In genomic region chr14:24459331-24459730, GRCh38 we compare ENCODE assay signal across 18 cellular contexts.
DNase-seq lines count a peak whose midpoint lies in the region; ATAC-seq lines count a peak whose summit lies in the region.
"Had no signal": no experiment of that assay in that cellular context is flagged by ENCODE, and none has a peak within 500 bp of the region (broad histone marks: within the 10 kb centered on the region; RNA-seq: fewer than 3 reads in every experiment).

No MANE protein-coding gene starts in this region.

- H3K4me3 ChIP-seq in BLaER1: no peak overlapping the region
- H3K4me3 ChIP-seq in BLaER1 treated with 17β-estradiol and CSF1 and Interleukin-3, amounts not matched to agents 10 nM and 100 nM: no peak overlapping the region

- no peaks in the 10 kb centered on the region for H3K36me3 Mint-ChIP-seq in stimulated activated effector memory CD8-positive, alpha-beta T cell treated with anti-CD3 and anti-CD28 coated beads, Interleukin-12 subunit alpha, Interleukin-12 subunit beta, amount 100 ng/mL, for 72 hours
- H3K36me3 Mint-ChIP-seq: CD14-positive monocyte had no signal

- H3K9me3 ChIP-seq in BLaER1: peaks cover 9% of the 10 kb centered on the region
- H3K9me3 ChIP-seq in BLaER1 treated with 17β-estradiol and CSF1 and Interleukin-3, amounts not matched to agents 10 nM and 100 nM (replicated peaks in 1 of 11): peaks cover 7 to 19% (median 15%) of the 10 kb centered on the region in 11 experiments
- H3K9me3 ChIP-seq: BE2C had no signal

- ATAC-seq in stimulated activated effector memory CD8-positive, alpha-beta T cell treated with anti-CD3 and anti-CD28 coated beads, Interleukin-12 subunit alpha, Interleukin-12 subunit beta, amount 100 ng/mL, for 72 hours: no peak
- no peak for ATAC-seq in GM19023 (IDR thresholded peaks at IDR 0.05; ENCODE audit: unreplicated experiment)

- DNase-seq in NCI-H1092 treated with DMSO at 0.1 percent for 48 hours (lab: John Stamatoyannopoulos, UW) (peak; percentile 36), DMS 273 (lab: John Stamatoyannopoulos, UW; ENCODE audit: unreplicated experiment) (no peak), NAMALWA (ENCODE audit: low spot score) (no peak)
- no peak for DNase-seq in stimulated activated effector memory CD8-positive, alpha-beta T cell treated with anti-CD3 and anti-CD28 coated beads, Interleukin-12 subunit alpha, Interleukin-12 subunit beta, amount 100 ng/mL, for 72 hours (ENCODE audit: low spot score in 2 of 2)
- DNase-seq: ACHN; BE2C; CD4-positive, alpha-beta memory T cell; DMS 273 treated with DMSO at 0.1 percent for 48 hours; DMS53; GDM1; GOT3; H9; KG1 had no signal

- no peak overlapping the region for H3K9ac ChIP-seq in BLaER1
- H3K9ac ChIP-seq in BLaER1 treated with 17β-estradiol and CSF1 and Interleukin-3, amounts not matched to agents 10 nM and 100 nM: no peak overlapping the region

- peak overlapping the region; percentile 15; the same call in 1 of the 2 replicates for H3K27ac ChIP-seq in BLaER1
- no peak overlapping the region for H3K27ac ChIP-seq in BLaER1 treated with 17β-estradiol and CSF1 and Interleukin-3, amounts not matched to agents 10 nM and 100 nM

- H4K20me1 ChIP-seq in BLaER1: no peaks in the 10 kb centered on the region
- no peaks in the 10 kb centered on the region for H4K20me1 ChIP-seq in BLaER1 treated with 17β-estradiol and CSF1 and Interleukin-3, amounts not matched to agents 10 nM and 100 nM

- peak overlapping the region; percentile 72 for H3K27ac Mint-ChIP-seq in stimulated activated effector memory CD8-positive, alpha-beta T cell treated with anti-CD3 and anti-CD28 coated beads, Interleukin-12 subunit alpha, Interleukin-12 subunit beta, amount 100 ng/mL, for 72 hours
- H3K27ac Mint-ChIP-seq: CD14-positive monocyte; CD4-positive, alpha-beta memory T cell; IgD-negative memory B cell had no signal

- H3K4me2 ChIP-seq in BLaER1: peak overlapping the region; percentile 61; the same call in 1 of the 2 replicates
- peak overlapping the region in 8 of 11 experiments; percentile 34 to 70 (median 58); a peak in 11 of 22 replicates for H3K4me2 ChIP-seq in BLaER1 treated with 17β-estradiol and CSF1 and Interleukin-3, amounts not matched to agents 10 nM and 100 nM

- no peaks in the 10 kb centered on the region for H3K27me3 ChIP-seq in BLaER1
- no peaks in the 10 kb centered on the region for H3K27me3 ChIP-seq in BLaER1 treated with 17β-estradiol and CSF1 and Interleukin-3, amounts not matched to agents 10 nM and 100 nM
- H3K27me3 ChIP-seq: BE2C had no signal

- H3K4me1 ChIP-seq in BLaER1: peaks cover 28% of the 10 kb centered on the region
- peaks cover 0 to 32% (median 21%) of the 10 kb centered on the region in 10 experiments; a peak in 15 of 20 replicates for H3K4me1 ChIP-seq in BLaER1 treated with 17β-estradiol and CSF1 and Interleukin-3, amounts not matched to agents 10 nM and 100 nM
- H3K4me1 ChIP-seq: BE2C had no signal

- H3K4me1 Mint-ChIP-seq in stimulated activated effector memory CD8-positive, alpha-beta T cell treated with anti-CD3 and anti-CD28 coated beads, Interleukin-12 subunit alpha, Interleukin-12 subunit beta, amount 100 ng/mL, for 72 hours: peaks cover 14% of the 10 kb centered on the region
- H3K4me1 Mint-ChIP-seq: CD14-positive monocyte, H9 had no signal

- no peak overlapping the region for H3K4me3 Mint-ChIP-seq in stimulated activated effector memory CD8-positive, alpha-beta T cell treated with anti-CD3 and anti-CD28 coated beads, Interleukin-12 subunit alpha, Interleukin-12 subunit beta, amount 100 ng/mL, for 72 hours
- H3K4me3 Mint-ChIP-seq: CD14-positive monocyte; CD4-positive, alpha-beta memory T cell; H9 had no signal

- 0 out of 2 replicates have a peak, but pooled peaks cover 5% of the 10 kb centered on the region for H3K36me3 ChIP-seq in BLaER1
- peaks cover 0 to 7% (median 0%) of the 10 kb centered on the region in 11 experiments; a peak in 5 of 22 replicates for H3K36me3 ChIP-seq in BLaER1 treated with 17β-estradiol and CSF1 and Interleukin-3, amounts not matched to agents 10 nM and 100 nM
- H3K36me3 ChIP-seq: BE2C had no signal

- no peaks in the 10 kb centered on the region for H3K9me3 Mint-ChIP-seq in stimulated activated effector memory CD8-positive, alpha-beta T cell treated with anti-CD3 and anti-CD28 coated beads, Interleukin-12 subunit alpha, Interleukin-12 subunit beta, amount 100 ng/mL, for 72 hours
